ENCODE assay signal across 24 cellular contexts in genomic region chr10:24501312-24501711, GRCh38.
"Had no signal": no experiment of that assay in that cellular context is flagged by ENCODE, and none has a peak within 500 bp of the region (broad histone marks: within the 10 kb centered on the region; RNA-seq: fewer than 3 reads in every experiment).

No MANE protein-coding gene starts in this region.

- FAIRE-seq: pancreas, small intestine had no signal

- H3K27ac ChIP-seq: neutrophil, pancreas, prostate gland, right atrium auricular region, right lobe of liver, sigmoid colon, stomach, thoracic aorta, thyroid gland, tibial nerve, upper lobe of right lung, uterus had no signal

- ATAC-seq: naive thymus-derived CD8-positive, alpha-beta T cell; natural killer cell treated with Interleukin-12 subunit alpha and Interleukin-12 subunit beta and Interleukin-15 and Interleukin-18, amount 100 ng/mL, for 72 hours; pancreas; stimulated activated effector memory CD8-positive, alpha-beta T cell treated with anti-CD3 and anti-CD28 coated beads, Interleukin-12 subunit alpha, Interleukin-12 subunit beta, amount 100 ng/mL, for 72 hours; stimulated activated naive B cell treated with anti-CD40 and anti-IgM and Interleukin-4, amounts not matched to agents 10 μg/mL and 1 μg/mL and 100 μg/mL, for 72 hours; upper lobe of right lung had no signal

- H3K9me3 ChIP-seq: neutrophil, pancreas, prostate gland, right atrium auricular region, right lobe of liver, sigmoid colon, stomach, thoracic aorta, thyroid gland, tibial nerve, upper lobe of right lung, uterus had no signal

- H3K36me3 ChIP-seq: neutrophil, prostate gland, upper lobe of right lung, uterus had no signal

- H3K4me1 ChIP-seq: pancreas, prostate gland, right atrium auricular region, sigmoid colon, upper lobe of right lung, uterus had no signal

- H3K27me3 ChIP-seq: pancreas, right atrium auricular region, right lobe of liver, sigmoid colon, stomach, thyroid gland, tibial nerve, upper lobe of right lung, uterus had no signal

- DNase-seq: naive thymus-derived CD8-positive, alpha-beta T cell; nephron progenitor cell; pancreas; retina; right lobe of liver; sigmoid colon; small intestine; stimulated activated CD4-positive, alpha-beta T cell treated with anti-CD3 and anti-CD28 coated beads, Interleukin-15, amount 100 ng/mL, for 24 hours; stimulated activated CD4-positive, alpha-beta T cell treated with anti-CD3 and anti-CD28 coated beads, Interleukin-2, amount 100 ng/mL, for 24 hours; stimulated activated CD4-positive, alpha-beta T cell treated with anti-CD3 and anti-CD28 coated beads, Interleukin-2, amount 100 ng/mL, for 48 hours; stimulated activated CD4-positive, alpha-beta T cell treated with anti-CD3 and anti-CD28 coated beads, Interleukin-4, amount 100 ng/mL, for 24 hours; stimulated activated naive B cell treated with anti-CD40 and anti-IgM and Interleukin-4, amounts not matched to agents 10 μg/mL and 1 μg/mL and 100 μg/mL, for 72 hours; stimulated activated naive CD4-positive, alpha-beta T cell treated with Interleukin-2 at 50 U/mL for 16 hours; stomach; thyroid gland; upper lobe of right lung; uterus had no signal

- H3K4me3 ChIP-seq: pancreas, prostate gland, right atrium auricular region, right lobe of liver, sigmoid colon, stomach, thoracic aorta, thyroid gland, tibial nerve, upper lobe of right lung, uterus had no signal
